In genomic region chr22:22124374-22124773, GRCh38 we compare ENCODE assay signal across 27 cellular contexts.
"Had no signal": no experiment of that assay in that cellular context is flagged by ENCODE, and none has a peak within 500 bp of the region (broad histone marks: within the 10 kb centered on the region; RNA-seq: fewer than 3 reads in every experiment).

No MANE protein-coding gene starts in this region.

- H3K4me3 ChIP-seq: coronary artery, dorsolateral prefrontal cortex had no signal

- ATAC-seq: activated CD4-positive, alpha-beta T cell treated with anti-CD3 and anti-CD28 coated beads for 36 hours; activated CD8-positive, alpha-beta memory T cell treated with anti-CD3 and anti-CD28 coated beads, Interleukin-2, amount 10 ng/mL, durations not matched to agents 7 days and 5 days; activated CD8-positive, alpha-beta T cell treated with anti-CD3 and anti-CD28 coated beads, Interleukin-2, amount 10 ng/mL, durations not matched to agents 7 days and 5 days; activated T-cell treated with anti-CD3 and anti-CD28 coated beads, Interleukin-2, amount 50 U/mL, for 4 hours; activated T-helper 17 cell treated with anti-CD3 and anti-CD28 coated beads, Interleukin-2, amount 50 U/mL, for 72 hours; esophagus mucosa had no signal

- FAIRE-seq: astrocyte, bronchial epithelial cell, frontal cortex had no signal

- H3K36me3 ChIP-seq: brain microvascular endothelial cell had no signal

- H3K27ac ChIP-seq: brain microvascular endothelial cell, coronary artery, dorsolateral prefrontal cortex had no signal

- DNase-seq: activated CD4-positive, alpha-beta memory T cell treated with anti-CD3 and anti-CD28 coated beads for 36 hours; activated CD4-positive, alpha-beta T cell treated with anti-CD3 and anti-CD28 coated beads for 36 hours; activated CD4-positive, alpha-beta T cell treated with anti-CD3 and anti-CD28 coated beads, Interleukin-2, amount 10 ng/mL, durations not matched to agents 24 days and 14 days; activated CD4-positive, CD25-positive, alpha-beta regulatory T cell; activated CD4-positive, CD25-positive, alpha-beta regulatory T cell treated with anti-CD3 and anti-CD28 coated beads, Interleukin-2, amount 50 U/mL, for 72 hours; activated CD8-positive, alpha-beta memory T cell treated with anti-CD3 and anti-CD28 coated beads, Interleukin-2, amount 10 ng/mL, durations not matched to agents 7 days and 5 days; activated CD8-positive, alpha-beta T cell treated with anti-CD3 and anti-CD28 coated beads, Interleukin-2, amount 10 ng/mL, durations not matched to agents 7 days and 5 days; activated effector memory CD4-positive, alpha-beta T cell treated with Interleukin-2 at 50 U/mL for 16 hours; activated gamma-delta T cell treated with Interleukin-2 at 50 U/mL for 16 hours; activated naive CD4-positive, alpha-beta T cell treated with anti-CD3 and anti-CD28 coated beads, Interleukin-2, amount 50 U/mL, for 16 hours; activated naive CD4-positive, alpha-beta T cell treated with Interleukin-2 at 50 U/mL for 16 hours; activated T-cell treated with anti-CD3 and anti-CD28 coated beads, Interleukin-2, amount 50 U/mL, for 4 hours; amniotic stem cell; anterior cingulate cortex; brain microvascular endothelial cell; dorsolateral prefrontal cortex; effector memory CD4-positive, alpha-beta T cell; endodermal cell; foreskin fibroblast; head of caudate nucleus; T-helper 2 cell had no signal

- H3K27me3 ChIP-seq: brain microvascular endothelial cell had no signal
